In genomic region chr6:72939029-72939428, GRCh38 we compare ENCODE assay signal across 11 cellular contexts.
DNase-seq lines count a peak whose midpoint lies in the region; TF ChIP-seq lines count a peak whose summit lies in the region.
"Had no signal": no experiment of that assay in that cellular context is flagged by ENCODE, and none has a peak within 500 bp of the region (broad histone marks: within the 10 kb centered on the region; RNA-seq: fewer than 3 reads in every experiment).

No MANE protein-coding gene starts in this region.

- no peak overlapping the region for H3K4me3 Mint-ChIP-seq in mesothelial cell of epicardium
- H3K4me3 Mint-ChIP-seq: CD14-positive monocyte; CD8-positive, alpha-beta T cell had no signal

- no peak overlapping the region for H3K27ac Mint-ChIP-seq in mesothelial cell of epicardium
- H3K27ac Mint-ChIP-seq: CD8-positive, alpha-beta T cell had no signal

- no peak for TF ChIP-seq CTCF in mesothelial cell of epicardium (IDR thresholded peaks at IDR 0.05; ENCODE audit: unreplicated experiment)

- peaks cover 2% of the 10 kb centered on the region for H3K27me3 Mint-ChIP-seq in mesothelial cell of epicardium (ENCODE audit: low read depth)

- no peaks in the 10 kb centered on the region for H3K36me3 Mint-ChIP-seq in mesothelial cell of epicardium
- H3K36me3 Mint-ChIP-seq: CD14-positive monocyte; CD8-positive, alpha-beta T cell had no signal

- peaks cover 5% of the 10 kb centered on the region for H3K4me1 Mint-ChIP-seq in mesothelial cell of epicardium

- H3K9me3 Mint-ChIP-seq in mesothelial cell of epicardium, result no peaks in the 10 kb centered on the region
- H3K9me3 Mint-ChIP-seq: CD8-positive, alpha-beta T cell had no signal

- DNase-seq in DMS 273 (lab: John Stamatoyannopoulos, UW; ENCODE audit: unreplicated experiment) (peak; percentile 23), DMS 273 treated with DMSO at 0.1 percent for 48 hours (lab: John Stamatoyannopoulos, UW) (no peak), D341Med (ENCODE audit: low spot score) (peak; percentile 43), NCI-H446 (lab: John Stamatoyannopoulos, UW) (peak; percentile 83 to 96), medulla oblongata (ENCODE audit: extremely low spot score) (peak; percentile 20), iPS-NIHi7 (ENCODE audit: extremely low spot score) (no peak), mesothelial cell of epicardium (ENCODE audit: low spot score in 2 of 2, unreplicated experiment in 2 of 2) (no peak), NAMALWA (ENCODE audit: low spot score) (no peak)
- DNase-seq: CD8-positive, alpha-beta T cell; COR-L47 had no signal

Comparison
In these comparisons a context has a peak if more than half of its experiments do, and no peak if none do; other contexts are left out.
1. DNase-seq: peak in DMS 273 (single experiment), D341Med (single experiment), NCI-H446 (2 of 2) and medulla oblongata (single experiment); none in DMS 273 treated with DMSO at 0.1 percent for 48 hours (single experiment), iPS-NIHi7 (single experiment), mesothelial cell of epicardium (0 of 2) and NAMALWA (single experiment).